Comparison of ENCODE assay signal across 21 cellular contexts in genomic region chr1:164803366-164803765, GRCh38.
A peak's percentile ranks its signal among the peaks of the same experiment; 100 is the strongest.
DNase-seq lines count a peak whose midpoint lies in the region; ATAC-seq and TF ChIP-seq lines count a peak whose summit lies in the region.
"Had no signal": no experiment of that assay in that cellular context is flagged by ENCODE, and none has a peak within 500 bp of the region (broad histone marks: within the 10 kb centered on the region; RNA-seq: fewer than 3 reads in every experiment).

No MANE protein-coding gene starts in this region.

- H3K4me3 ChIP-seq in ascending aorta (no peak overlapping the region), tibial artery (no peak overlapping the region)
- H3K4me3 ChIP-seq: BLaER1 had no signal

- H3K4me1 ChIP-seq in ascending aorta (peaks cover 0 to 24% of the 10 kb centered on the region in 2 donors), tibial artery (peaks cover 0 to 58% (median 27%) of the 10 kb centered on the region in 4 donors)

- intact Hi-C loops in ascending aorta (cut with DNase I) (no loop called here), tibial artery (cut with DNase I; ENCODE audit: low total_unique reads) (no loop called here)

- H3K36me3 ChIP-seq in ascending aorta, result peaks cover 0 to 10% of the 10 kb centered on the region in 2 donors
- peaks cover 3 to 21% (median 19%) of the 10 kb centered on the region in 3 donors for H3K36me3 ChIP-seq in tibial artery

- no peak for TF ChIP-seq CTCF in ascending aorta (IDR thresholded peaks at IDR 0.05)
- no peak for TF ChIP-seq CTCF in tibial artery (IDR thresholded peaks at IDR 0.05)

- peak; percentile 47 for ATAC-seq in HG02938 (IDR thresholded peaks at IDR 0.05; ENCODE audit: unreplicated experiment)
- ATAC-seq: activated T-helper 17 cell treated with anti-CD3 and anti-CD28 coated beads, Interleukin-2, amount 50 U/mL, for 72 hours; esophagus mucosa; left ventricle myocardium superior had no signal

- no peaks in the 10 kb centered on the region for H3K9me3 ChIP-seq in ascending aorta
- H3K9me3 ChIP-seq in tibial artery, result no peaks in the 10 kb centered on the region
- H3K9me3 ChIP-seq: BLaER1 had no signal

- no peak for DNase-seq in ascending aorta (ENCODE audit: low spot score in 2 of 2)
- peak; percentile 95 for DNase-seq in iris pigment epithelial cell (ENCODE audit: low read depth)
- DNase-seq in tibial artery, result no peak
- no peak for DNase-seq in activated naive CD4-positive, alpha-beta T cell treated with Interleukin-2 at 50 U/mL for 16 hours
- DNase-seq in NCI-H446 (lab: John Stamatoyannopoulos, UW), result no peak
- no peak for DNase-seq in COR-L47 (lab: John Stamatoyannopoulos, UW)
- DNase-seq: activated B cell treated with CpG ODN at 0.5 μM for 24 hours; activated CD8-positive, alpha-beta memory T cell treated with anti-CD3 and anti-CD28 coated beads for 24 hours; amygdala; H9; KG1; left ventricle myocardium superior; naive B cell; NCI-H1105 treated with DMSO at 0.1 percent for 48 hours; NCI-H2171; NK-92 treated with Interleukin-12 subunit alpha and Interleukin-12 subunit beta, amount 100 ng/mL, for 24 hours; stimulated activated CD4-positive, alpha-beta T cell treated with anti-CD3 and anti-CD28 coated beads, Interleukin-1b, Interleukin-23, amount 100 ng/mL, for 48 hours had no signal

- peak overlapping the region; percentile 84 to 89 for H3K27ac ChIP-seq in ascending aorta
- peak overlapping the region; percentile 64 to 76 for H3K27ac ChIP-seq in tibial artery
- H3K27ac ChIP-seq: BLaER1 had no signal

- H3K27me3 ChIP-seq in ascending aorta (no peaks in the 10 kb centered on the region), tibial artery (no peaks in the 10 kb centered on the region)
